In the genomic region with DNA sequence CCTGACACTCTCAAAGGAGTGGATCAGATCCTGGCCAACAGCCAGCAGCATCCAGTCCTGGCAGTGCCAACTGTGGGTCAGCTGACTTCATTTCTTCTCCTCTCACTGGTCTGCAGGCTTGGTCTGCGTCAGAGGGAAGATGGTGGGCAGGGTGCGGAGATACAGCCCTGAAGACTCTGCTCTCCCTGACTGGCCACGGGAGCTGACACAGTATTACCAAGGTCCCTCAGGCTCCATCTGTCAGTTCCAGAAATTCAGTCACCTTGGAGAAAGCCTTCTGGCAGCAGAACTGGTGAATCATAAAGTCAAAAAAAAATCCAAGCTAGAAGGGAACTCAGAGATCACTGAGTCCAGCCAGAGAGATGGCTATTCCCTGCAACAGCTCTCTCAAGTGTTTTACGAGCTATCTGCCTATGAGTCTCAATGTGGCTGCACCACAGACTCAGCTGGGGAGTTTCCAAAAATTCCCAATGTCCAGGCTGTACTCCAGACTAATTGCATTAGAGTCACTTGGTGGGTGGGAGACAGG, we compare ENCODE assay signal across 1 cellular context.
TF ChIP-seq lines count a peak whose summit lies in the region.

No MANE protein-coding gene starts in this region.

TF ChIP-seq in GM12891, 5 proteins besides CTCF, POLR2A, EP300 and RAD21:
- TF ChIP-seq POLR2AphosphoS5 (IDR thresholded peaks at IDR 0.05; ENCODE audit: low read depth, low read length) = no peak
- TF ChIP-seq POU2F2 (IDR thresholded peaks at IDR 0.05; ENCODE audit: low read depth, low read length) = no peak
- TF ChIP-seq PAX5 (IDR thresholded peaks at IDR 0.05; ENCODE audit: insufficient read depth, low read length, severe bottlenecking) = no peak
